In the genomic region with DNA sequence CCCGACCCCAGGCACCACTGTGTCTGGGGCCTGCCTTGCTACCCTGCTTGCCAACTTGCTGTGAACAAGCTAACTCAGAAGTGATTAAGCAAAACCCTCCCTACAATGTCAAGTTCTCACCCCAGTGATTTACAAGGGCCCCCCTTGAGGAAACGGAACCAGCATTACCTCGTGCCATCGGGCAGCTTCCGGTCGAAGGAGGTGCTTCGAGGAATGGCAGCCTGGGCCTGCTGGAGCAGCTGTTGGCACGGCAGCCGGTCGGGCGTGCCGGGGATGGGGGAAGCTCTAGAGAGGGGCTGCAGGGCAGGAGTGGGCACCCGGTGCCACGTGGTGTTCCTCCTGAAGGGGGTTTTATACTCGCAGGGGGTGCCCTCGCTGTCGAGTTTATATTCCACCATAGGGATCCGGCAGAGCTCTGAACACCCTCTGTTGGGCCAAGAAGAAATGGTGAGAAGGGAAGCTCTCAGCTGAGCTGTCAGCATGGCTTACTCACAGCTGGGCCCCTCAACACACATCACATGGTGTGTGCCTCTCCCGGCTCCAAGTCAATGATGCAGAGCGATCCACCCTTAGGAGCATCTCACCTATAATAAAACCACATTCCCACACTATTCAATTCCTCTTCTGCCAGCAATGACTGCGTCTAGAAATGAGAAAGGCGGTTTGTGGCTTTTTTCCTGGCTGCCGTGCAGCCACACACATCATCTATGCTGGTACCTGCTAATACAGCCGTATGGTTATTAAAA, we compare ENCODE assay signal across 30 cellular contexts.
DNase-seq lines count a peak whose midpoint lies in the region; ATAC-seq, FAIRE-seq and TF ChIP-seq lines count a peak whose summit lies in the region.
"Had no signal": no experiment of that assay in that cellular context is flagged by ENCODE, and none has a peak within 500 bp of the region (broad histone marks: within the 10 kb centered on the region; RNA-seq: fewer than 3 reads in every experiment).

No MANE protein-coding gene starts in this region.

- POLR2A ChIA-PET in K562 (lab: Yijun Ruan, JAX) = interaction anchor here (0.7 kb wide), 1 partner anchor 315 kb away, joined by 5 read pairs; no protein-coding TSS in a partner anchor

- peaks cover 0 to 4% of the 10 kb centered on the region in 2 experiments; a peak in 1 of 5 replicates for H3K27me3 ChIP-seq in K562 (ENCODE audit: control insufficient read depth in 2 of 2, insufficient read depth in 2 of 2, low read length in 2 of 2)
- no peaks in the 10 kb centered on the region for H3K27me3 ChIP-seq in right atrium auricular region
- no peaks in the 10 kb centered on the region for H3K27me3 ChIP-seq in spleen (replicated peaks in 1 of 7)
- no peaks in the 10 kb centered on the region for H3K27me3 ChIP-seq in Peyer's patch
- H3K27me3 ChIP-seq: brain microvascular endothelial cell, gastrocnemius medialis, MG63 had no signal

- in situ Hi-C loops in K562 (cut with MboI) = no loop called here

- no peak overlapping the region for H3K4me2 ChIP-seq in K562 (ENCODE audit: insufficient read depth, low read length)
- H3K4me2 ChIP-seq: GM23338, KMS-11 had no signal

- H4K20me1 ChIP-seq in K562 (replicated peaks; ENCODE audit: control insufficient read depth, insufficient read depth, low read length) = no peaks in the 10 kb centered on the region

- H3K27ac ChIP-seq in K562 (ENCODE audit: extremely low read depth, low read depth, low read length) (no peak overlapping the region), right atrium auricular region (peak overlapping the region; percentile 53 to 61), spleen (no peak overlapping the region), Peyer's patch (no peak overlapping the region)
- H3K27ac ChIP-seq: brain microvascular endothelial cell, C4-2B, gastrocnemius medialis, KMS-11, WERI-Rb-1 had no signal

- no peak overlapping the region for H2AFZ ChIP-seq in K562 (ENCODE audit: low read depth, low read length)
- H2AFZ ChIP-seq: GM23338 had no signal

- H3K9ac ChIP-seq in K562 (ENCODE audit: insufficient read depth in 1 of 2, low read depth in 2 of 2, low read length in 2 of 2) = no peak overlapping the region
- H3K9ac ChIP-seq: KMS-11 had no signal

- FAIRE-seq in K562 (lab: Jason Lieb, UNC) = no peak
- FAIRE-seq: HTR-8/SVneo had no signal

- H3K4me3 ChIP-seq in K562 = no peak overlapping the region
- no peak overlapping the region for H3K4me3 ChIP-seq in right atrium auricular region
- H3K4me3 ChIP-seq in spleen = no peak overlapping the region
- H3K4me3 ChIP-seq in Peyer's patch = no peak overlapping the region
- H3K4me3 ChIP-seq: gastrocnemius medialis, GM23338, MG63 had no signal

- no TSS peak for BruUV-seq in K562 (replicated peaks; lab: Mats Ljungman, UMichigan)

- H3K9me1 ChIP-seq in K562 (ENCODE audit: control insufficient read depth, insufficient read depth, low read length) = no peaks in the 10 kb centered on the region

- ATAC-seq in Right ventricle myocardium inferior = peak; percentile 30
- ATAC-seq in K562 = no peak
- no peak for ATAC-seq in HG03280 (IDR thresholded peaks at IDR 0.05; ENCODE audit: unreplicated experiment)
- ATAC-seq: gastrocnemius medialis; GM23338; stimulated activated naive B cell treated with anti-CD40 and anti-IgM and Interleukin-4, amounts not matched to agents 10 μg/mL and 1 μg/mL and 100 μg/mL, for 72 hours had no signal

- TF ChIP-seq CTCF in K562 (IDR thresholded peaks at IDR 0.05 in 2 of 3, conservative IDR thresholded peaks at IDR 0.05 in 1 of 3; ENCODE audit: insufficient read depth in 2 of 3, low read depth in 1 of 3, low read length in 3 of 3) = no peak
- no peak for TF ChIP-seq CTCF in right atrium auricular region (IDR thresholded peaks at IDR 0.05)
- TF ChIP-seq CTCF in spleen (IDR thresholded peaks at IDR 0.05 in 8 of 11, conservative IDR thresholded peaks at IDR 0.05 in 3 of 11) = no peak
- TF ChIP-seq CTCF in Peyer's patch (IDR thresholded peaks at IDR 0.05) = no peak

- H3K79me2 ChIP-seq in K562 (ENCODE audit: control insufficient read depth, insufficient read depth, low read length) = no peaks in the 10 kb centered on the region

- 3% methylated on average over 24 of the region's 24 CpGs for WGBS in K562 (ENCODE audit: insufficient coverage, low coverage, missing lambda C conversion rate)
- 88 to 94% (median 92%) methylated on average over 24 of the region's 24 CpGs for WGBS in spleen, 5 donors

- H3K36me3 ChIP-seq in K562 (ENCODE audit: control insufficient read depth, insufficient read depth, low read length) (no peaks in the 10 kb centered on the region), right atrium auricular region (peaks cover 28% of the 10 kb centered on the region), spleen (peaks cover 0 to 45% (median 5%) of the 10 kb centered on the region in 6 donors), Peyer's patch (peaks cover 0 to 39% (median 0%) of the 10 kb centered on the region in 3 donors)
- H3K36me3 ChIP-seq: brain microvascular endothelial cell had no signal

- TF ChIP-seq RAD21 in K562 (CRISPR knock-in tag; conservative IDR thresholded peaks at IDR 0.05 in 1 of 2, IDR thresholded peaks at IDR 0.05 in 1 of 2) = no peak

- intact Hi-C loops in Right ventricle myocardium inferior (cut with DNase I) (no loop called here), cardiac septum (cut with DNase I) (no loop called here), K562 (cut with micrococcal nuclease) (no loop called here), spleen (cut with DNase I; ENCODE audit: low total_unique reads) (no loop called here)

- TF ChIP-seq POLR2A in K562 (conservative IDR thresholded peaks at IDR 0.05) (no peak), spleen (IDR thresholded peaks at IDR 0.05) (no peak), Peyer's patch (IDR thresholded peaks at IDR 0.05) (no peak)

- DNase-seq in Right ventricle myocardium inferior (ENCODE audit: missing footprints) = no peak
- no peak for DNase-seq in cardiac septum (ENCODE audit: low spot score)
- DNase-seq in K562 (ENCODE audit: extremely low read depth in 1 of 4, low spot score in 3 of 4) = no peak
- no peak for DNase-seq in right atrium auricular region (ENCODE audit: low spot score)
- peak; percentile 74 for DNase-seq in spleen
- no peak for DNase-seq in Peyer's patch
- DNase-seq in SIG-M5 (lab: John Stamatoyannopoulos, UW) = no peak
- DNase-seq: 8988T; activated CD4-positive, alpha-beta T cell treated with anti-CD3 and anti-CD28 coated beads for 4 hours; activated naive CD4-positive, alpha-beta T cell treated with anti-CD3 and anti-CD28 coated beads, Interleukin-2, amount 50 U/mL, for 16 hours; activated T-cell treated with anti-CD3 and anti-CD28 coated beads for 4 hours; brain microvascular endothelial cell; COR-L47; DMS53; gastrocnemius medialis; GDM1; HFFc6; immature natural killer cell; MG63; NCI-H1105 treated with DMSO at 0.1 percent for 48 hours; NCI-H2029; NCI-H526 treated with DMSO at 0.1 percent for 48 hours; nucleus accumbens; stimulated activated naive B cell treated with anti-CD40 and anti-IgM and Interleukin-4, amounts not matched to agents 10 μg/mL and 1 μg/mL and 100 μg/mL, for 72 hours; WERI-Rb-1 had no signal

- H3K9me3 ChIP-seq in K562 (replicated peaks; ENCODE audit: control insufficient read depth, insufficient read depth, low read depth, low read length) (no peaks in the 10 kb centered on the region), right atrium auricular region (no peaks in the 10 kb centered on the region), spleen (no peaks in the 10 kb centered on the region), Peyer's patch (no peaks in the 10 kb centered on the region)
- H3K9me3 ChIP-seq: gastrocnemius medialis, MG63 had no signal

- no peaks in the 10 kb centered on the region for H3K4me1 ChIP-seq in K562 (replicated peaks in 1 of 2; ENCODE audit: control insufficient read depth in 2 of 2, insufficient read depth in 2 of 2, low read length in 2 of 2)
- peaks cover 0 to 5% of the 10 kb centered on the region in 2 donors for H3K4me1 ChIP-seq in right atrium auricular region
- no peaks in the 10 kb centered on the region for H3K4me1 ChIP-seq in spleen
- H3K4me1 ChIP-seq in Peyer's patch = no peaks in the 10 kb centered on the region
- H3K4me1 ChIP-seq: gastrocnemius medialis had no signal

- CTCF ChIA-PET in K562 (lab: Yijun Ruan, JAX; ENCODE audit: low intra/inter-chr PET ratio) = no interaction called here

- no peak for TF ChIP-seq EP300 in K562 (IDR thresholded peaks at IDR 0.05; ENCODE audit: low read length)

TF ChIP-seq in K562, 482 proteins besides CTCF, POLR2A, EP300 and RAD21:
- TF ChIP-seq ELF1 (tag; IDR thresholded peaks at IDR 0.05) (no peak), GABPA (tag; conservative IDR thresholded peaks at IDR 0.05; ENCODE audit: low read depth) (0 out of 2 replicates have a peak, but pooled peaks have one; percentile 20), NFRKB (IDR thresholded peaks at IDR 0.05; ENCODE audit: low read depth) (no peak)

Comparison
In these comparisons a context has a peak if more than half of its experiments do, and no peak if none do; other contexts are left out.
1. H3K27ac ChIP-seq: peak in right atrium auricular region (2 of 2); none in K562 (single experiment), spleen (0 of 8) and Peyer's patch (0 of 4).